ENCODE assay signal across 8 cellular contexts in genomic region chr15:62469874-62470688, GRCh38.
DNase-seq lines count a peak whose midpoint lies in the region; ATAC-seq and TF ChIP-seq lines count a peak whose summit lies in the region.

No MANE protein-coding gene starts in this region.

- no peak overlapping the region for H3K9ac ChIP-seq in OCI-LY3 (ENCODE audit: low read length)

- H3K4me2 ChIP-seq in OCI-LY3 (ENCODE audit: low read length): 0 out of 2 replicates have a peak overlapping the region, but pooled peaks have one; percentile 71

- H4K20me1 ChIP-seq in OCI-LY3 (ENCODE audit: insufficient read depth, low read length): no peaks in the 10 kb centered on the region

- no peaks in the 10 kb centered on the region for H3K79me2 ChIP-seq in OCI-LY3 (ENCODE audit: low read length)

- H3K4me3 ChIP-seq in OCI-LY3 (ENCODE audit: low read length) (no peak overlapping the region), fibroblast of mammary gland (ENCODE audit: control insufficient read depth, low read depth, low read length) (no peak overlapping the region)

- peak; percentile 53 for ATAC-seq in omental fat pad (ENCODE audit: low FRiP score)
- no peak for ATAC-seq in HG03135 (IDR thresholded peaks at IDR 0.05; ENCODE audit: unreplicated experiment)
- ATAC-seq in GM19035 (IDR thresholded peaks at IDR 0.05; ENCODE audit: unreplicated experiment): no peak
- no peak for ATAC-seq in GM19324 (IDR thresholded peaks at IDR 0.05; ENCODE audit: low FRiP score, unreplicated experiment)

- no peaks in the 10 kb centered on the region for H3K9me3 ChIP-seq in OCI-LY3 (ENCODE audit: insufficient read depth, low read length)

- TF ChIP-seq CTCF in OCI-LY3 (IDR thresholded peaks at IDR 0.05; ENCODE audit: low read depth, low read length): no peak
- no peak for TF ChIP-seq CTCF in fibroblast of mammary gland (conservative IDR thresholded peaks at IDR 0.05; ENCODE audit: control insufficient read depth, insufficient read depth, low read depth, low read length)
- no peak for TF ChIP-seq CTCF in omental fat pad (IDR thresholded peaks at IDR 0.05)

- H3K27me3 ChIP-seq in OCI-LY3 (ENCODE audit: low read depth, low read length): no peaks in the 10 kb centered on the region

- peak; percentile 86 for DNase-seq in AG08395 (ENCODE audit: low spot score)
- peak; percentile 90 for DNase-seq in fibroblast of mammary gland (ENCODE audit: low read depth)
- no peak for DNase-seq in omental fat pad (ENCODE audit: low spot score)
- no peak for DNase-seq in NCI-H524 (lab: John Stamatoyannopoulos, UW)

- peaks cover 52% of the 10 kb centered on the region for H3K4me1 ChIP-seq in OCI-LY3 (ENCODE audit: low read length)

- H3K36me3 ChIP-seq in OCI-LY3 (replicated peaks; ENCODE audit: low read depth, low read length): no peaks in the 10 kb centered on the region

- H3K27ac ChIP-seq in OCI-LY3 (ENCODE audit: low read length): no peak overlapping the region

- no peak overlapping the region for H2AFZ ChIP-seq in OCI-LY3 (ENCODE audit: low read depth, low read length)

Comparison
In these comparisons a context has a peak if more than half of its experiments do, and no peak if none do; other contexts are left out.
1. DNase-seq: peak in AG08395 (single experiment) and fibroblast of mammary gland (single experiment); none in omental fat pad (single experiment) and NCI-H524 (0 of 2).